ENCODE assay signal across 8 cellular contexts in the genomic region with DNA sequence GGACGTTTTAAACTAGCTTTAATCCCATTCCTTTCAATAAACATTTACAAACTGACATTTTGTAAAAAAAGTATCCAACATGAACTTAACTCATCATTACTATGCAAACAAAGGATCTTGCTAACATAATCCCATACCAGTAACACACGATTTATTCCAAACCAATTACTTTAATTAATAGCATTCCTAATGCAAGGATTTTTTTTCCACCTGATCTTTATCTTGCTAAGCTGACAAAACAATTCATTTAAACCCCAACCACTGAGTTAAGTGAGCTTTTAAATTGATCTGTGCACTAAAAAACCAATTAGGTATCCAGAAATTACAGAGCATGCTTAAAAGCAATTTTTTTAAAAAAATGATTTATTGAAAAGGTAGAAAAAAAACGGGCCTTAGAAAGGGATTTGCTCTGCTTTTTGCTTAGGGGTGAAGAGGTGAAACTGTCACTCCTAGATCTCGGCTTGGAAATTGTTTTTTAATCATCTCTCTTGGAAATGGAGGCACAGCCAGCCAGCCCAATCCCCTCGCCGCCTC. TPM values are rescaled to one million over a fixed set of nuclear protein-coding genes. Genes with fewer than 3 reads are reported as not detected.
A peak's percentile ranks its signal among the peaks of the same experiment; 100 is the strongest.
DNase-seq lines count a peak whose midpoint lies in the region; ATAC-seq and TF ChIP-seq lines count a peak whose summit lies in the region.

No MANE protein-coding gene starts in this region.

- no peaks in the 10 kb centered on the region for H3K79me1 ChIP-seq in neuronal stem cell (ENCODE audit: low read depth, low read length)

- H3K4me1 Mint-ChIP-seq in CD4-positive, alpha-beta T cell (ENCODE audit: low read depth): peaks cover 71% of the 10 kb centered on the region

- peak overlapping the region; percentile 98 for H3K4me2 ChIP-seq in neuronal stem cell (ENCODE audit: insufficient read depth, low read length, poor library complexity, severe bottlenecking)

- peaks cover 50% of the 10 kb centered on the region for H3K36me3 Mint-ChIP-seq in CD4-positive, alpha-beta T cell (ENCODE audit: low read depth)

- no peak overlapping the region for H2BK12ac ChIP-seq in neuronal stem cell (ENCODE audit: low read length)

- H3K14ac ChIP-seq in neuronal stem cell (ENCODE audit: low read length): no peak overlapping the region

- H2BK120ac ChIP-seq in neuronal stem cell (ENCODE audit: low read depth, low read length): no peak overlapping the region

- H3K27me3 Mint-ChIP-seq in CD4-positive, alpha-beta T cell: no peaks in the 10 kb centered on the region

- no peaks in the 10 kb centered on the region for H3K9me3 ChIP-seq in CD4-positive, alpha-beta T cell (ENCODE audit: control insufficient read depth, low read length)
- H3K9me3 ChIP-seq in endocrine pancreas (ENCODE audit: control insufficient read depth, low read length): no peaks in the 10 kb centered on the region
- H3K9me3 ChIP-seq in neuronal stem cell (replicated peaks in 1 of 2; ENCODE audit: control insufficient read depth in 2 of 2, insufficient read depth in 1 of 2, low read depth in 1 of 2, low read length in 2 of 2): no peaks in the 10 kb centered on the region

- no peaks in the 10 kb centered on the region for H3K27me3 ChIP-seq in CD4-positive, alpha-beta T cell (ENCODE audit: control insufficient read depth, insufficient read depth, low read length)
- H3K27me3 ChIP-seq in endocrine pancreas (ENCODE audit: control insufficient read depth, insufficient read depth, low read length) (no peaks in the 10 kb centered on the region), neuronal stem cell (ENCODE audit: control insufficient read depth in 3 of 3, insufficient read depth in 3 of 3, low read depth in 1 of 3, low read length in 3 of 3) (peaks cover 0 to 32% (median 16%) of the 10 kb centered on the region in 3 experiments)

- peak; percentile 2 for ATAC-seq in CD4-positive, alpha-beta T cell (ENCODE audit: poor library complexity)
- ATAC-seq in HG02938 (IDR thresholded peaks at IDR 0.05; ENCODE audit: unreplicated experiment): no peak

- H3K4me3 Mint-ChIP-seq in CD4-positive, alpha-beta T cell: peak overlapping the region; percentile 92

- no peak overlapping the region for H2BK15ac ChIP-seq in neuronal stem cell (ENCODE audit: low read length)

- H3K27ac ChIP-seq in CD4-positive, alpha-beta T cell (ENCODE audit: low read depth, low read length): no peak overlapping the region
- H3K27ac ChIP-seq in neuronal stem cell (replicated peaks; ENCODE audit: low read length): no peak overlapping the region

- peak overlapping the region; percentile 79 for H3K27ac Mint-ChIP-seq in CD4-positive, alpha-beta T cell

- POLR2A ChIA-PET in CD4-positive, alpha-beta T cell (lab: Charles Lee): interaction anchor here (1.1 to 3.5 kb wide), 11 partner anchors 12 to 125 kb away, joined by 3 to 17 read pairs (median 6); a partner anchor contains a TSS

- H2BK5ac ChIP-seq in neuronal stem cell (ENCODE audit: low read length): no peak overlapping the region

- H3K36me3 ChIP-seq in endocrine pancreas (ENCODE audit: control insufficient read depth, insufficient read depth, low read length): no peaks in the 10 kb centered on the region
- H3K36me3 ChIP-seq in neuronal stem cell (replicated peaks in 1 of 2; ENCODE audit: control insufficient read depth in 2 of 2, insufficient read depth in 2 of 2, low read length in 2 of 2): no peaks in the 10 kb centered on the region

- H3K18ac ChIP-seq in neuronal stem cell (ENCODE audit: low read length): no peak overlapping the region

- H3K23ac ChIP-seq in neuronal stem cell (ENCODE audit: low read depth, low read length, poor library complexity): no peak overlapping the region

- no CpG with 5 or more reads among the region's 6 CpGs for WGBS in neuronal stem cell (ENCODE audit: extremely low coverage in 2 of 2, insufficient read length in 2 of 2, insufficient replicate concordance in 1 of 2), 2 donors

- no peak for DNase-seq in CD4-positive, alpha-beta T cell
- DNase-seq in NCI-H82 treated with DMSO at 0.1 percent for 48 hours (lab: John Stamatoyannopoulos, UW; ENCODE audit: unreplicated experiment): peak; percentile 59
- no peak for DNase-seq in neuronal stem cell (ENCODE audit: low spot score)
- DNase-seq in central memory CD4-positive, alpha-beta T cell: no peak
- no peak for DNase-seq in NCI-H1930 (lab: John Stamatoyannopoulos, UW)
- no peak for DNase-seq in NCI-H1092 treated with DMSO at 0.1 percent for 48 hours (lab: John Stamatoyannopoulos, UW)

- H4K91ac ChIP-seq in neuronal stem cell (ENCODE audit: low read depth, low read length, poor library complexity): no peak overlapping the region

- H3K4me1 ChIP-seq in endocrine pancreas (ENCODE audit: control insufficient read depth, insufficient read depth, low read length) (no peaks in the 10 kb centered on the region), neuronal stem cell (ENCODE audit: control insufficient read depth in 2 of 2, insufficient read depth in 1 of 2, low read depth in 1 of 2, low read length in 2 of 2) (peaks cover 8 to 10% of the 10 kb centered on the region in 2 donors)

- CTCF ChIA-PET in CD4-positive, alpha-beta T cell (lab: Charles Lee): interaction anchor here (1.3 to 9.1 kb wide), 4 partner anchors 14 to 59 kb away, joined by 4 to 163 read pairs (median 10); no protein-coding TSS in a partner anchor

- H2AK5ac ChIP-seq in neuronal stem cell (ENCODE audit: low read depth, low read length): no peak overlapping the region

- H3K9me3 Mint-ChIP-seq in CD4-positive, alpha-beta T cell: no peaks in the 10 kb centered on the region

- intact Hi-C loops in CD4-positive, alpha-beta T cell (cut with DNase I, micrococcal nuclease): loop anchor here in 1 of 2 experiments (5.0 kb wide), 1 partner anchor 124 kb away; a partner anchor contains a TSS

- no peak for TF ChIP-seq CTCF in CD4-positive, alpha-beta T cell (IDR thresholded peaks at IDR 0.05)

- H3K9ac ChIP-seq in endocrine pancreas (ENCODE audit: control insufficient read depth, insufficient read depth, low read length) (peak overlapping the region; percentile 82), neuronal stem cell (ENCODE audit: low read depth, low read length, poor library complexity) (no peak overlapping the region)

- H3K4me3 ChIP-seq in endocrine pancreas (ENCODE audit: control insufficient read depth, insufficient read depth, low read length) (peak overlapping the region; percentile 66), neuronal stem cell (ENCODE audit: low read length in 2 of 2) (peak overlapping the region; percentile 71 to 84)

- no peak overlapping the region for H4K8ac ChIP-seq in neuronal stem cell (ENCODE audit: low read depth, low read length)

- peak overlapping the region; percentile 97 for H2AFZ ChIP-seq in neuronal stem cell (ENCODE audit: low read length)

- no peak overlapping the region for H3K4ac ChIP-seq in neuronal stem cell (ENCODE audit: low read length)

RNA-seq across cellular contexts. Expression of a gene that starts 1.2 kb away (rescaled TPM):
- total RNA-seq in CD4-positive, alpha-beta T cell: 10 to 100 TPM; 16.8 to 17.7 TPM
- 6.1 TPM for polyA plus RNA-seq in neuronal stem cell (2013, experiment 1 of 2)
- polyA plus RNA-seq in neuronal stem cell (2013, experiment 2 of 2): 6.0 TPM
